In the genomic region with DNA sequence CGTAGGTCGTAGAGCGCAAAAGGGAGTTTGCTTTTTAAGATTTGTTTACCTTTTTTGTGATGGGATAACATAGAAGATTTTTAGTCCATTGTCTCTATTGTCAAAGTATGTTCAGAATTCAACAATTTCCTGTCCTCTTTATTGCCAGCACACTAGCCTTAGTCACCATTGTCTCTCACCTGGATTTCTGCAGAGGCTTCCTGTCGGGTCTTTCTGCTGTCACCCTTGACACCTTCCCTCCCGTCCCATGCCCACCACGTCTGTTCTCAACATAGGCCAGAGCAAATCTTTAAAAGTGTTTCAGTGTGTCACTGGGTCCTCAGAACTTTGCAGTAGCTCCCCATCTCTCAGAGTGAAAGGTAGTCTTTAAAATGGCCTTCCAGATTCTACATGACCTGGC, we compare ENCODE assay signal across 18 cellular contexts.
DNase-seq lines count a peak whose midpoint lies in the region; ATAC-seq and TF ChIP-seq lines count a peak whose summit lies in the region.
"Had no signal": no experiment of that assay in that cellular context is flagged by ENCODE, and none has a peak within 500 bp of the region (broad histone marks: within the 10 kb centered on the region; RNA-seq: fewer than 3 reads in every experiment).

No MANE protein-coding gene starts in this region.

- no peaks in the 10 kb centered on the region for H3K9me3 ChIP-seq in endodermal cell (ENCODE audit: control insufficient read depth, low read length)
- no peaks in the 10 kb centered on the region for H3K9me3 ChIP-seq in trophoblast cell (ENCODE audit: insufficient read depth, low read depth, low read length)
- H3K9me3 ChIP-seq: A549 had no signal

- no peaks in the 10 kb centered on the region for H3K27me3 Mint-ChIP-seq in GM23338 (ENCODE audit: insufficient read depth, low read depth, poor library complexity)
- no peaks in the 10 kb centered on the region for H3K27me3 Mint-ChIP-seq in WTC11 (ENCODE audit: low read depth)
- H3K27me3 Mint-ChIP-seq in endodermal cell (ENCODE audit: insufficient read depth): no peaks in the 10 kb centered on the region

- no peak overlapping the region for H4K12ac ChIP-seq in trophoblast cell (ENCODE audit: low read depth, low read length)

- H3K18ac ChIP-seq in trophoblast cell (ENCODE audit: low read length): peak overlapping the region; percentile 29

- no peak overlapping the region for H3K9ac ChIP-seq in endodermal cell (ENCODE audit: extremely low read depth, low read length, poor library complexity, severe bottlenecking)
- no peak overlapping the region for H3K9ac ChIP-seq in trophoblast cell (ENCODE audit: low read length)

- H3K27ac Mint-ChIP-seq in GM23338 (peak overlapping the region; percentile 67; the same call in 1 of the 2 replicates), WTC11 (peak overlapping the region; percentile 60), endodermal cell (peak overlapping the region; percentile 79)
- H3K27ac Mint-ChIP-seq: CD4-positive, alpha-beta memory T cell; IgD-negative memory B cell had no signal

- H3K79me2 ChIP-seq in GM23338 (replicated peaks; ENCODE audit: insufficient read depth) (peaks cover 6% of the 10 kb centered on the region), trophoblast cell (ENCODE audit: control insufficient read depth, insufficient read depth, low read length, poor library complexity) (no peaks in the 10 kb centered on the region)

- no peak overlapping the region for H3K4me3 Mint-ChIP-seq in GM23338
- no peak overlapping the region for H3K4me3 Mint-ChIP-seq in WTC11
- H3K4me3 Mint-ChIP-seq in endodermal cell: no peak overlapping the region
- H3K4me3 Mint-ChIP-seq: CD4-positive, alpha-beta memory T cell; IgD-negative memory B cell had no signal

- DNase-seq in GM23338 (ENCODE audit: low spot score): no peak
- DNase-seq in WTC11 (ENCODE audit: low spot score): no peak
- no peak for DNase-seq in endodermal cell
- no peak for DNase-seq in trophoblast cell
- DNase-seq in ureter (ENCODE audit: low spot score): no peak
- DNase-seq in SK-N-DZ (ENCODE audit: low spot score): no peak
- DNase-seq in GM13976 (ENCODE audit: low spot score): no peak
- DNase-seq: AML-193; CD4-positive, alpha-beta memory T cell; DMS153; DMS79; GDM1; KBM-7 had no signal

- H2AFZ ChIP-seq in GM23338: no peak overlapping the region
- H2AFZ ChIP-seq in trophoblast cell (ENCODE audit: insufficient read depth, low read length, poor library complexity): no peak overlapping the region

- H3K9me2 ChIP-seq in GM23338 (ENCODE audit: insufficient read depth): no peaks in the 10 kb centered on the region

- no peak overlapping the region for H2BK12ac ChIP-seq in trophoblast cell (ENCODE audit: low read length)

- no peak for TF ChIP-seq CTCF in GM23338 (conservative IDR thresholded peaks at IDR 0.05; ENCODE audit: low read depth in 2 of 2)
- TF ChIP-seq CTCF in WTC11 (IDR thresholded peaks at IDR 0.05): no peak
- TF ChIP-seq CTCF in endodermal cell (conservative IDR thresholded peaks at IDR 0.05): no peak
- no peak for TF ChIP-seq CTCF in GM13976 (IDR thresholded peaks at IDR 0.05; ENCODE audit: borderline replicate concordance, control extremely low read depth, extremely low read depth, insufficient read depth, missing control alignments)

- H3K36me3 ChIP-seq in GM23338 (ENCODE audit: insufficient read depth): no peaks in the 10 kb centered on the region
- no peaks in the 10 kb centered on the region for H3K36me3 ChIP-seq in endodermal cell (ENCODE audit: control insufficient read depth, insufficient read depth, low read length)
- H3K36me3 ChIP-seq in trophoblast cell (ENCODE audit: control insufficient read depth in 1 of 2, insufficient read depth in 2 of 2, low read length in 2 of 2): peaks cover 6% of the 10 kb centered on the region in 2 experiments

- peaks cover 3% of the 10 kb centered on the region for H3K79me1 ChIP-seq in trophoblast cell (ENCODE audit: low read length)

- 84 to 87% methylated on average over 5 to 6 of the region's 6 CpGs for WGBS in endodermal cell (ENCODE audit: insufficient coverage in 1 of 2, insufficient read length in 1 of 2), 2 experiments
- no CpG with 5 or more reads among the region's 6 CpGs for WGBS in trophoblast cell (ENCODE audit: extremely low coverage, insufficient coverage, insufficient read length)

- H3K4me1 ChIP-seq in GM23338 (ENCODE audit: insufficient read depth) (peaks cover 18% of the 10 kb centered on the region), endodermal cell (ENCODE audit: control insufficient read depth, insufficient read depth, low read length) (no peaks in the 10 kb centered on the region), trophoblast cell (ENCODE audit: control insufficient read depth in 1 of 2, insufficient read depth in 2 of 2, low read length in 2 of 2) (peaks cover 2 to 7% of the 10 kb centered on the region in 2 experiments)
- H3K4me1 ChIP-seq: A549 had no signal

- POLR2A ChIA-PET in WTC11 (lab: Charles Lee): no interaction called here

- no peak overlapping the region for H3K23ac ChIP-seq in trophoblast cell (ENCODE audit: low read length)

- no peaks in the 10 kb centered on the region; the same call in 2 of the 3 replicates for H3K36me3 Mint-ChIP-seq in GM23338 (ENCODE audit: low read depth)
- no peaks in the 10 kb centered on the region; the same call in 1 of the 2 replicates for H3K36me3 Mint-ChIP-seq in WTC11
- peaks cover 4% of the 10 kb centered on the region for H3K36me3 Mint-ChIP-seq in endodermal cell (ENCODE audit: low read depth)
- H3K36me3 Mint-ChIP-seq: CD4-positive, alpha-beta memory T cell; IgD-negative memory B cell had no signal

- H3K27me3 ChIP-seq in GM23338 (ENCODE audit: insufficient read depth) (no peaks in the 10 kb centered on the region), endodermal cell (ENCODE audit: control insufficient read depth, insufficient read depth, low read length, poor library complexity, severe bottlenecking) (no peaks in the 10 kb centered on the region), trophoblast cell (ENCODE audit: insufficient read depth, low read length) (no peaks in the 10 kb centered on the region)

- no peak overlapping the region for H4K91ac ChIP-seq in trophoblast cell (ENCODE audit: low read depth, low read length)

- H3K4me2 ChIP-seq in GM23338: peak overlapping the region; percentile 1; the same call in 1 of the 2 replicates
- H3K4me2 ChIP-seq in trophoblast cell (ENCODE audit: low read length): no peak overlapping the region
- H3K4me2 ChIP-seq: A549 had no signal

- in situ Hi-C loops in GM13976 (cut with MboI; ENCODE audit: low sequenced_read_pairs, unreplicated experiment): no loop called here

- no peak overlapping the region for H3K14ac ChIP-seq in trophoblast cell (ENCODE audit: low read length)

- H3K4me1 Mint-ChIP-seq in GM23338 (peaks cover 32% of the 10 kb centered on the region), WTC11 (peaks cover 47% of the 10 kb centered on the region), endodermal cell (peaks cover 11% of the 10 kb centered on the region)
- H3K4me1 Mint-ChIP-seq: IgD-negative memory B cell had no signal

- ATAC-seq in GM23338: no peak
- ATAC-seq in WTC11: no peak
- ATAC-seq: A549, HCT116 had no signal

- H4K20me1 ChIP-seq in GM23338 (replicated peaks; ENCODE audit: insufficient read depth): no peaks in the 10 kb centered on the region

- no peak overlapping the region for H3K4me3 ChIP-seq in GM23338
- no peak overlapping the region for H3K4me3 ChIP-seq in endodermal cell (ENCODE audit: low read length)
- H3K4me3 ChIP-seq in trophoblast cell (ENCODE audit: low read depth, low read length): no peak overlapping the region
- H3K4me3 ChIP-seq: A549 had no signal

- no peaks in the 10 kb centered on the region for H3F3A ChIP-seq in GM23338 (replicated peaks; ENCODE audit: low read depth)

- H3K9me3 Mint-ChIP-seq in GM23338: no peaks in the 10 kb centered on the region
- no peaks in the 10 kb centered on the region for H3K9me3 Mint-ChIP-seq in WTC11
- no peaks in the 10 kb centered on the region for H3K9me3 Mint-ChIP-seq in endodermal cell

- H4K8ac ChIP-seq in trophoblast cell (ENCODE audit: low read depth, low read length): peak overlapping the region; percentile 29

- no peak overlapping the region for H2BK120ac ChIP-seq in trophoblast cell (ENCODE audit: insufficient read depth, low read length, poor library complexity)

- H3K27ac ChIP-seq in GM23338 (ENCODE audit: low read depth) (peak overlapping the region; percentile 28; the same call in 1 of the 2 replicates), endodermal cell (ENCODE audit: low read depth, low read length) (no peak overlapping the region), trophoblast cell (ENCODE audit: low read depth, low read length) (peak overlapping the region; percentile 82)
- H3K27ac ChIP-seq: 22Rv1, A549, C4-2B had no signal

- no peak overlapping the region for H3K4ac ChIP-seq in trophoblast cell (ENCODE audit: low read depth, low read length)

- H2AK5ac ChIP-seq in trophoblast cell (ENCODE audit: low read length): no peak overlapping the region

- peak overlapping the region; percentile 69 for H2BK5ac ChIP-seq in trophoblast cell (ENCODE audit: low read depth, low read length, poor library complexity)

- CTCF ChIA-PET in WTC11 (lab: Charles Lee): no interaction called here

TF ChIP-seq in GM23338, 12 proteins besides CTCF, POLR2A, EP300 and RAD21 (continues in another document):
- TF ChIP-seq NANOG (IDR thresholded peaks at IDR 0.05; ENCODE audit: borderline replicate concordance) (no peak), EZH2phosphoT487 (IDR thresholded peaks at IDR 0.05; ENCODE audit: unreplicated experiment) (no peak)

TF ChIP-seq in WTC11, 78 proteins besides CTCF, POLR2A, EP300 and RAD21 (continues in another document):
- TF ChIP-seq MXD4 (CRISPR knock-in tag; IDR thresholded peaks at IDR 0.05; ENCODE audit: borderline replicate concordance): no peak
- no peak for TF ChIP-seq CREM (CRISPR knock-in tag; IDR thresholded peaks at IDR 0.05)
- no peak for TF ChIP-seq ZNF263 (CRISPR knock-in tag; IDR thresholded peaks at IDR 0.05; ENCODE audit: low read depth)
- TF ChIP-seq ZBTB21 (CRISPR knock-in tag; IDR thresholded peaks at IDR 0.05; ENCODE audit: borderline replicate concordance): no peak
- TF ChIP-seq ELF4 (CRISPR knock-in tag; IDR thresholded peaks at IDR 0.05; ENCODE audit: low read depth): no peak
- TF ChIP-seq SOX15 (CRISPR knock-in tag; IDR thresholded peaks at IDR 0.05): no peak
